In genomic region chrX:64204701-64205440, GRCh38 we compare ENCODE assay signal across 8 cellular contexts. TPM values are rescaled to one million over a fixed set of nuclear protein-coding genes. Genes with fewer than 3 reads are reported as not detected.
DNase-seq lines count a peak whose midpoint lies in the region; ATAC-seq and TF ChIP-seq lines count a peak whose summit lies in the region.

No MANE protein-coding gene starts in this region.

- peaks cover 0 to 7% of the 10 kb centered on the region in 2 donors for H3K4me1 Mint-ChIP-seq in natural killer cell

- no peaks in the 10 kb centered on the region for H3K9me3 Mint-ChIP-seq in natural killer cell

- H3K27me3 ChIP-seq in upper lobe of right lung, result no peaks in the 10 kb centered on the region

- peak overlapping the region; percentile 93 for H3K27ac ChIP-seq in upper lobe of right lung

- H3K4me3 Mint-ChIP-seq in natural killer cell, result peak overlapping the region; percentile 91

- H3K4me3 ChIP-seq in upper lobe of right lung, result peak overlapping the region; percentile 68

- DNase-seq in ELF-1 (ENCODE audit: low read depth, low spot score) (peak; percentile 73), M059J (ENCODE audit: low read depth) (peak; percentile 52), fibroblast of peridontal ligament (ENCODE audit: extremely low read depth) (peak; percentile 21), natural killer cell (peak; percentile 15), upper lobe of right lung (peak; percentile 69)
- peak; percentile 21 for DNase-seq in activated CD8-positive, alpha-beta memory T cell treated with anti-CD3 and anti-CD28 coated beads, Interleukin-2, amount 50 U/mL, for 4 hours

- intact Hi-C loops in natural killer cell (cut with micrococcal nuclease) (loop anchor here (5.0 to 10.0 kb wide), 4 partner anchors 453 to 830 kb away; partner anchors contain the start of genes ZC3H12B and ZC4H2), upper lobe of right lung (cut with DNase I) (no loop called here)

- peak overlapping the region in 1 of 2 donors; percentile 92 for H3K27ac Mint-ChIP-seq in natural killer cell

- H3K27me3 Mint-ChIP-seq in natural killer cell (ENCODE audit: low read depth in 2 of 2), result no peaks in the 10 kb centered on the region

- H3K36me3 Mint-ChIP-seq in natural killer cell, result no peaks in the 10 kb centered on the region

- H3K4me1 ChIP-seq in upper lobe of right lung, result no peaks in the 10 kb centered on the region

- no peaks in the 10 kb centered on the region for H3K9me3 ChIP-seq in upper lobe of right lung

- peak; percentile 7 for ATAC-seq in GM21717 (IDR thresholded peaks at IDR 0.05; ENCODE audit: unreplicated experiment)
- no peak for ATAC-seq in natural killer cell
- peak; percentile 14 for ATAC-seq in upper lobe of right lung
- ATAC-seq in HG03571 (IDR thresholded peaks at IDR 0.05; ENCODE audit: unreplicated experiment), result no peak

- TF ChIP-seq CTCF in natural killer cell (IDR thresholded peaks at IDR 0.05) (no peak), upper lobe of right lung (IDR thresholded peaks at IDR 0.05) (no peak)

- H3K36me3 ChIP-seq in upper lobe of right lung, result no peaks in the 10 kb centered on the region

RNA-seq across cellular contexts. Expression of gene AMER1, which starts 0.6 kb away (rescaled TPM):
- total RNA-seq in M059J (2014; rRNA removed; shearing (Covaris generic)), result 3.4 and 5.3 TPM in 2 replicates
- total RNA-seq in natural killer cell (1 to 10 TPM; 3.4 to 5.1 (median 4.2) TPM), upper lobe of right lung (4.5 TPM)

RNA-seq across cellular contexts. Expression of gene ASB12, which starts 25.5 kb away (rescaled TPM):
- total RNA-seq in M059J (2014; rRNA removed; shearing (Covaris generic)), result not detected in 2 replicates
- total RNA-seq in natural killer cell, result under 1 TPM in 2 of 3 donors, not detected in 1; 0.39 to 0.58 TPM
- 0.32 TPM for total RNA-seq in upper lobe of right lung

Comparison
In these comparisons a context has a peak if more than half of its experiments do, and no peak if none do; other contexts are left out.
1. DNase-seq: peak in every context shown above with its lines; median percentile 73 in ELF-1; 69 in upper lobe of right lung; 52 in M059J; 21 in activated CD8-positive, alpha-beta memory T cell treated with anti-CD3 and anti-CD28 coated beads, Interleukin-2, amount 50 U/mL, for 4 hours; 21 in fibroblast of peridontal ligament; 15 in natural killer cell.
2. ATAC-seq: peak in GM21717 (single experiment) and upper lobe of right lung (single experiment); none in natural killer cell (0 of 3) and HG03571 (single experiment).